26 cellular contexts compared by ENCODE assay signal in genomic region chr3:179694731-179695130, GRCh38. TPM values are rescaled to one million over a fixed set of nuclear protein-coding genes. Genes with fewer than 3 reads are reported as not detected.
DNase-seq lines count a peak whose midpoint lies in the region; ATAC-seq, FAIRE-seq and TF ChIP-seq lines count a peak whose summit lies in the region.
"Had no signal": no experiment of that assay in that cellular context is flagged by ENCODE, and none has a peak within 500 bp of the region (broad histone marks: within the 10 kb centered on the region; RNA-seq: fewer than 3 reads in every experiment).

No MANE protein-coding gene starts in this region.

- peaks cover 9% of the 10 kb centered on the region; the same call in 2 of the 3 replicates for H3K4me1 Mint-ChIP-seq in GM23338

- peaks cover 27 to 60% (median 46%) of the 10 kb centered on the region in 10 experiments for H3K4me1 ChIP-seq in BLaER1 treated with 17β-estradiol and CSF1 and Interleukin-3, amounts not matched to agents 10 nM and 100 nM
- H3K4me1 ChIP-seq in GM23338 (ENCODE audit: insufficient read depth), result peaks cover 18% of the 10 kb centered on the region
- no peaks in the 10 kb centered on the region for H3K4me1 ChIP-seq in K562 (replicated peaks in 1 of 2; ENCODE audit: control insufficient read depth in 2 of 2, insufficient read depth in 2 of 2, low read length in 2 of 2)
- H3K4me1 ChIP-seq in prostate gland (replicated peaks), result no peaks in the 10 kb centered on the region
- H3K4me1 ChIP-seq: BE2C had no signal

- H3K27me3 Mint-ChIP-seq in GM23338 (ENCODE audit: insufficient read depth, low read depth, poor library complexity), result peaks cover 3% of the 10 kb centered on the region
- H3K27me3 Mint-ChIP-seq: CD4-positive, alpha-beta memory T cell; CD4-positive, CD25-positive, alpha-beta regulatory T cell; CD8-positive, alpha-beta memory T cell had no signal

- H3K4me3 ChIP-seq in BLaER1 treated with 17β-estradiol and CSF1 and Interleukin-3, amounts not matched to agents 10 nM and 100 nM, result no peak overlapping the region
- no peak overlapping the region for H3K4me3 ChIP-seq in GM23338
- H3K4me3 ChIP-seq in K562, result no peak overlapping the region
- H3K4me3 ChIP-seq in prostate gland, result no peak overlapping the region
- H3K4me3 ChIP-seq: GM12878 had no signal

- peak overlapping the region in 5 of 11 experiments; percentile 3 to 63 (median 42); a peak in 5 of 22 replicates for H3K9ac ChIP-seq in BLaER1 treated with 17β-estradiol and CSF1 and Interleukin-3, amounts not matched to agents 10 nM and 100 nM
- H3K9ac ChIP-seq in K562 (ENCODE audit: insufficient read depth in 1 of 2, low read depth in 2 of 2, low read length in 2 of 2), result no peak overlapping the region

- in situ Hi-C loops in K562 (cut with MboI), result no loop called here

- H3K4me3 Mint-ChIP-seq in GM23338, result no peak overlapping the region
- H3K4me3 Mint-ChIP-seq: CD14-positive monocyte; CD4-positive, alpha-beta memory T cell; CD4-positive, CD25-positive, alpha-beta regulatory T cell; CD8-positive, alpha-beta memory T cell had no signal

- POLR2A ChIA-PET in K562 (lab: Yijun Ruan, JAX), result interaction anchor here (0.6 kb wide), 1 partner anchor 205 kb away, joined by 4 read pairs; no protein-coding TSS in a partner anchor

- CTCF ChIA-PET in K562 (lab: Yijun Ruan, JAX; ENCODE audit: low intra/inter-chr PET ratio), result no interaction called here

- TF ChIP-seq RAD21 in K562 (CRISPR knock-in tag; conservative IDR thresholded peaks at IDR 0.05 in 1 of 2, IDR thresholded peaks at IDR 0.05 in 1 of 2), result no peak

- no peaks in the 10 kb centered on the region for H3K9me2 ChIP-seq in GM23338 (ENCODE audit: insufficient read depth)

- no peak for FAIRE-seq in K562 (lab: Jason Lieb, UNC)
- FAIRE-seq: A204.1, GM12878, GM19239 had no signal

- H3F3A ChIP-seq in GM23338 (replicated peaks; ENCODE audit: low read depth), result no peaks in the 10 kb centered on the region

- H3K27me3 ChIP-seq in BLaER1 treated with 17β-estradiol and CSF1 and Interleukin-3, amounts not matched to agents 10 nM and 100 nM, result no peaks in the 10 kb centered on the region
- H3K27me3 ChIP-seq in GM23338 (ENCODE audit: insufficient read depth) (no peaks in the 10 kb centered on the region), K562 (ENCODE audit: control insufficient read depth in 2 of 2, insufficient read depth in 2 of 2, low read length in 2 of 2) (peaks cover 2 to 11% of the 10 kb centered on the region in 2 experiments; a peak in 3 of 5 replicates), prostate gland (replicated peaks; ENCODE audit: insufficient read depth) (no peaks in the 10 kb centered on the region)
- H3K27me3 ChIP-seq: BE2C had no signal

- no peak for TF ChIP-seq EP300 in K562 (IDR thresholded peaks at IDR 0.05; ENCODE audit: low read length)

- DNase-seq in GM23338 (ENCODE audit: low spot score) (no peak), K562 (ENCODE audit: extremely low read depth in 1 of 4, low spot score in 3 of 4) (no peak), NCI-H2107 treated with DMSO at 0.1 percent for 48 hours (lab: John Stamatoyannopoulos, UW; ENCODE audit: unreplicated experiment) (no peak), NCI-H2029 treated with DMSO at 0.1 percent for 48 hours (lab: John Stamatoyannopoulos, UW) (no peak), prostate gland (ENCODE audit: low spot score) (no peak)
- DNase-seq in activated CD4-positive, alpha-beta T cell treated with anti-CD3 and anti-CD28 coated beads for 1 hour, result no peak
- DNase-seq: 8988T; ACHN; BE2C; C1 segment of cervical spinal cord; CD4-positive, alpha-beta memory T cell; CD4-positive, CD25-positive, alpha-beta regulatory T cell; CD8-positive, alpha-beta memory T cell; COR-L47; DMS 273 treated with DMSO at 0.1 percent for 48 hours; DMS153; DMS53; DMS79; DND-41; EL; GDM1 had no signal

- no peaks in the 10 kb centered on the region for H3K9me1 ChIP-seq in K562 (ENCODE audit: control insufficient read depth, insufficient read depth, low read length)

- WGBS in K562 (ENCODE audit: insufficient coverage, low coverage, missing lambda C conversion rate), result 8% methylated on average over 4 of the region's 6 CpGs
- 98% methylated on average over 6 of the region's 6 CpGs for WGBS in prostate gland

- intact Hi-C loops in K562 (cut with micrococcal nuclease) (no loop called here), prostate gland (cut with DNase I) (no loop called here)

- H3K4me2 ChIP-seq in BLaER1 treated with 17β-estradiol and CSF1 and Interleukin-3, amounts not matched to agents 10 nM and 100 nM, result peak overlapping the region; percentile 49 to 95 (median 71); a peak in 21 of 22 replicates
- H3K4me2 ChIP-seq in GM23338, result no peak overlapping the region
- no peak overlapping the region for H3K4me2 ChIP-seq in K562 (ENCODE audit: insufficient read depth, low read length)

- H3K79me2 ChIP-seq in GM23338 (replicated peaks; ENCODE audit: insufficient read depth), result peaks cover 55% of the 10 kb centered on the region
- no peaks in the 10 kb centered on the region for H3K79me2 ChIP-seq in K562 (ENCODE audit: control insufficient read depth, insufficient read depth, low read length)

- peaks cover 0 to 8% (median 0%) of the 10 kb centered on the region in 11 experiments; a peak in 2 of 22 replicates for H3K9me3 ChIP-seq in BLaER1 treated with 17β-estradiol and CSF1 and Interleukin-3, amounts not matched to agents 10 nM and 100 nM (replicated peaks in 1 of 11)
- H3K9me3 ChIP-seq in K562 (replicated peaks; ENCODE audit: control insufficient read depth, insufficient read depth, low read depth, low read length) (no peaks in the 10 kb centered on the region), prostate gland (no peaks in the 10 kb centered on the region)
- H3K9me3 ChIP-seq: BE2C had no signal

- TF ChIP-seq CTCF in GM23338 (conservative IDR thresholded peaks at IDR 0.05; ENCODE audit: low read depth in 2 of 2), result no peak
- no peak for TF ChIP-seq CTCF in K562 (IDR thresholded peaks at IDR 0.05 in 2 of 3, conservative IDR thresholded peaks at IDR 0.05 in 1 of 3; ENCODE audit: insufficient read depth in 2 of 3, low read depth in 1 of 3, low read length in 3 of 3)
- no peak for TF ChIP-seq CTCF in prostate gland (IDR thresholded peaks at IDR 0.05)

- H3K36me3 ChIP-seq in BLaER1 treated with 17β-estradiol and CSF1 and Interleukin-3, amounts not matched to agents 10 nM and 100 nM, result peaks cover 5 to 58% (median 42%) of the 10 kb centered on the region in 11 experiments; a peak in 20 of 22 replicates
- H3K36me3 ChIP-seq in GM23338 (ENCODE audit: insufficient read depth) (peaks cover 12% of the 10 kb centered on the region), K562 (ENCODE audit: control insufficient read depth, insufficient read depth, low read length) (no peaks in the 10 kb centered on the region), prostate gland (no peaks in the 10 kb centered on the region)

- peaks cover 2% of the 10 kb centered on the region; the same call in 1 of the 3 replicates for H3K9me3 Mint-ChIP-seq in GM23338
- H3K9me3 Mint-ChIP-seq: CD14-positive monocyte; CD4-positive, CD25-positive, alpha-beta regulatory T cell; CD8-positive, alpha-beta memory T cell had no signal

- ATAC-seq in GM23338 (no peak), K562 (no peak)
- ATAC-seq: GM12878 had no signal

- BruUV-seq in K562 (replicated peaks; lab: Mats Ljungman, UMichigan), result no TSS peak

- no peaks in the 10 kb centered on the region; a peak in 2 of 22 replicates for H4K20me1 ChIP-seq in BLaER1 treated with 17β-estradiol and CSF1 and Interleukin-3, amounts not matched to agents 10 nM and 100 nM
- H4K20me1 ChIP-seq in GM23338 (replicated peaks; ENCODE audit: insufficient read depth) (no peaks in the 10 kb centered on the region; the same call in 1 of the 2 replicates), K562 (replicated peaks; ENCODE audit: control insufficient read depth, insufficient read depth, low read length) (no peaks in the 10 kb centered on the region)

- peaks cover 23% of the 10 kb centered on the region for H3K36me3 Mint-ChIP-seq in GM23338 (ENCODE audit: low read depth)

- no peak overlapping the region for H2AFZ ChIP-seq in GM23338
- no peak overlapping the region for H2AFZ ChIP-seq in K562 (ENCODE audit: low read depth, low read length)

- no peak for TF ChIP-seq POLR2A in K562 (conservative IDR thresholded peaks at IDR 0.05)
- no peak for TF ChIP-seq POLR2A in prostate gland (IDR thresholded peaks at IDR 0.05)

- peak overlapping the region in 9 of 11 experiments; percentile 64 to 84 (median 76); a peak in 18 of 22 replicates for H3K27ac ChIP-seq in BLaER1 treated with 17β-estradiol and CSF1 and Interleukin-3, amounts not matched to agents 10 nM and 100 nM
- H3K27ac ChIP-seq in GM23338 (ENCODE audit: low read depth) (0 out of 2 replicates have a peak overlapping the region, but pooled peaks have one; percentile 32), K562 (ENCODE audit: extremely low read depth, low read depth, low read length) (no peak overlapping the region), prostate gland (no peak overlapping the region)

- H3K27ac Mint-ChIP-seq in GM23338, result no peak overlapping the region
- H3K27ac Mint-ChIP-seq: CD14-positive monocyte; CD4-positive, alpha-beta memory T cell; CD4-positive, CD25-positive, alpha-beta regulatory T cell had no signal

TF ChIP-seq in K562, 482 proteins besides CTCF, POLR2A, EP300 and RAD21 (continues in another document):
- TF ChIP-seq NFIC (IDR thresholded peaks at IDR 0.05), result no peak
- no peak for TF ChIP-seq NFXL1 (CRISPR knock-in tag; IDR thresholded peaks at IDR 0.05)
- TF ChIP-seq BRCA1 (IDR thresholded peaks at IDR 0.05), result no peak
- no peak for TF ChIP-seq BRCA1 (CRISPR knock-in tag; IDR thresholded peaks at IDR 0.05)

RNA-seq across cellular contexts. Expression of gene USP13, which starts 41.9 kb away (rescaled TPM):
- total RNA-seq in GM23338 (2014; rRNA removed; shearing (Covaris generic)), result 13.2 and 22.7 TPM in 2 replicates
- polyA plus RNA-seq in GM23338 (2016; fragmentation: Nextera tagmentation; extraction: Ambion mirVana), result 8.9 and 9.6 TPM in 2 replicates
- 3.4 and 5.0 TPM in 2 replicates for total RNA-seq in K562 (2011; cell fraction: chromatin; rRNA removed; ENCODE audit: low replicate concordance)
- total RNA-seq in K562 (2011; cell fraction: nucleolus; rRNA removed), result 0.53 and 1.0 TPM in 2 replicates
- total RNA-seq in K562 (2011; cell fraction: nucleoplasm; rRNA removed), result 1.3 and 2.4 TPM in 2 replicates
- 0.41 and 0.73 TPM in 2 replicates for total RNA-seq in K562 (2014; rRNA removed)
- total RNA-seq in K562 (2014; rRNA removed; fragmentation: Illumina TruSeq; extraction: Trizol), result 0.51 and 0.73 TPM in 2 replicates
- 0.36 and 0.38 TPM in 2 replicates for total RNA-seq in K562 (2015; rRNA removed; fragmentation: Illumina TruSeq; extraction: Trizol)
- total RNA-seq in K562 (2021), result 0.94 and 1.4 TPM in 2 replicates
- polyA plus RNA-seq in K562 (2011; rRNA removed), result 1.7 and 2.3 TPM in 2 replicates
- polyA plus RNA-seq in K562 (2011; cell fraction: cytosol; rRNA removed), result 0.70 and 1.7 TPM in 2 replicates
- polyA plus RNA-seq in K562 (2011; cell fraction: nucleus; rRNA removed), result 1.4 and 1.9 TPM in 2 replicates
- 0.39 and 0.42 TPM in 2 replicates for polyA plus RNA-seq in K562 (2012)
- polyA plus RNA-seq in K562 (2014; fragmentation: Illumina TruSeq; extraction: Trizol), result 0.83 and 0.91 TPM in 2 replicates
- under 1 TPM; 0.11 to 0.18 TPM for polyA plus RNA-seq in K562 (2014; fragmentation: Nextera tagmentation; extraction: Ambion mirVana)
- polyA plus RNA-seq in K562 (2014; rRNA removed), result 0.74 and 0.82 TPM in 2 replicates
- 3.9 and 5.9 TPM in 2 replicates for polyA minus RNA-seq in K562 (2011; rRNA and poly(A)+ RNA removed)
- 1.9 and 3.8 TPM in 2 replicates for polyA minus RNA-seq in K562 (2011; cell fraction: cytosol; rRNA and poly(A)+ RNA removed)
- polyA minus RNA-seq in K562 (2011; cell fraction: nucleus; rRNA and poly(A)+ RNA removed), result 2.3 and 4.3 TPM in 2 replicates
- total RNA-seq in prostate gland, result 10 to 100 TPM; 11.7 to 52.6 TPM

Comparison
In these comparisons a context has a peak if more than half of its experiments do, and no peak if none do; other contexts are left out.
1. H3K27ac ChIP-seq: peak in BLaER1 treated with 17β-estradiol and CSF1 and Interleukin-3, amounts not matched to agents 10 nM and 100 nM (9 of 11) and GM23338 (single experiment); none in K562 (single experiment) and prostate gland (0 of 2).
2. H3K4me2 ChIP-seq: peak in BLaER1 treated with 17β-estradiol and CSF1 and Interleukin-3, amounts not matched to agents 10 nM and 100 nM (11 of 11); none in GM23338 (single experiment) and K562 (single experiment).